ENCODE assay signal across 19 cellular contexts in genomic region chr15:81190922-81191507, GRCh38. TPM values are rescaled to one million over a fixed set of nuclear protein-coding genes. Genes with fewer than 3 reads are reported as not detected.
A peak's percentile ranks its signal among the peaks of the same experiment; 100 is the strongest.
DNase-seq lines count a peak whose midpoint lies in the region; ATAC-seq and TF ChIP-seq lines count a peak whose summit lies in the region.
"Had no signal": no experiment of that assay in that cellular context is flagged by ENCODE, and none has a peak within 500 bp of the region (broad histone marks: within the 10 kb centered on the region; RNA-seq: fewer than 3 reads in every experiment).

No MANE protein-coding gene starts in this region.

- peak overlapping the region; percentile 97; the same call in 1 of the 2 replicates for H3K27ac ChIP-seq in RWPE1
- peak overlapping the region; percentile 93 for H3K27ac ChIP-seq in fibroblast of lung (ENCODE audit: insufficient read depth, low read length)
- H3K27ac ChIP-seq in muscle layer of duodenum (ENCODE audit: low read length) = peak overlapping the region; percentile 70
- peak overlapping the region; percentile 42 to 59 for H3K27ac ChIP-seq in tibial artery

- intact Hi-C loops in tibial artery (cut with DNase I; ENCODE audit: low total_unique reads) = no loop called here

- no peaks in the 10 kb centered on the region for H3K27me3 ChIP-seq in fibroblast of lung (ENCODE audit: control insufficient read depth, insufficient read depth, low read length)
- H3K27me3 ChIP-seq in muscle layer of duodenum (ENCODE audit: low read depth, low read length) = no peaks in the 10 kb centered on the region
- no peaks in the 10 kb centered on the region for H3K27me3 ChIP-seq in tibial artery

- POLR2A ChIA-PET in RWPE1 (lab: Yijun Ruan, JAX; ENCODE audit: low non-redundant PET) = no interaction called here

- no peak overlapping the region for H3K9ac ChIP-seq in fibroblast of lung (ENCODE audit: insufficient read depth, low read length)

- DNase-seq in RWPE1 (ENCODE audit: low spot score) (no peak), fibroblast of lung (ENCODE audit: low read depth in 2 of 2) (peak in 1 of 2 donors; percentile 45), tibial artery (no peak), glomerular visceral epithelial cell (ENCODE audit: extremely low spot score) (no peak), HK-2 (ENCODE audit: unreplicated experiment) (no peak), Kasumi-1 (lab: John Stamatoyannopoulos, UW) (no peak)
- DNase-seq: ACHN; activated CD4-positive, alpha-beta T cell treated with anti-CD3 and anti-CD28 coated beads for 1 hour; activated effector memory CD4-positive, alpha-beta T cell treated with Interleukin-2 at 50 U/mL for 16 hours; amniotic stem cell; CD4-positive, CD25-positive, alpha-beta regulatory T cell; cerebellar nuclear complex; effector memory CD8-positive, alpha-beta T cell; mucosa of descending colon; NCI-H1417; NCI-H69; T1000 had no signal

- no peaks in the 10 kb centered on the region for H3K79me2 ChIP-seq in fibroblast of lung (ENCODE audit: control insufficient read depth, insufficient read depth, low read length)

- no peak overlapping the region for H2AFZ ChIP-seq in fibroblast of lung (ENCODE audit: low read length)

- no peak overlapping the region for H3K4me2 ChIP-seq in fibroblast of lung (ENCODE audit: extremely low read depth, insufficient read depth, low read length)

- no peaks in the 10 kb centered on the region for H3K9me3 ChIP-seq in fibroblast of lung (ENCODE audit: control insufficient read depth, insufficient read depth, low read depth, low read length)
- H3K9me3 ChIP-seq in muscle layer of duodenum (ENCODE audit: control insufficient read depth in 1 of 2, low read length in 2 of 2) = no peaks in the 10 kb centered on the region
- no peaks in the 10 kb centered on the region for H3K9me3 ChIP-seq in tibial artery
- H3K9me3 ChIP-seq: mucosa of descending colon had no signal

- no peak for TF ChIP-seq CTCF in RWPE1 (conservative IDR thresholded peaks at IDR 0.05; ENCODE audit: low read depth)
- no peak for TF ChIP-seq CTCF in fibroblast of lung (conservative IDR thresholded peaks at IDR 0.05 in 1 of 2, IDR thresholded peaks at IDR 0.05 in 1 of 2; ENCODE audit: low read depth in 1 of 2, low read length in 2 of 2)
- TF ChIP-seq CTCF in tibial artery (IDR thresholded peaks at IDR 0.05) = no peak

- H4K20me1 ChIP-seq in fibroblast of lung (ENCODE audit: control insufficient read depth, extremely low read depth, insufficient read depth, low read length) = no peaks in the 10 kb centered on the region

- H3K36me3 ChIP-seq in fibroblast of lung (ENCODE audit: control insufficient read depth, insufficient read depth, low read length) (no peaks in the 10 kb centered on the region), muscle layer of duodenum (ENCODE audit: control insufficient read depth in 1 of 2, insufficient read depth in 2 of 2, low read length in 2 of 2) (no peaks in the 10 kb centered on the region), tibial artery (no peaks in the 10 kb centered on the region)

- no peak overlapping the region for H3K4me3 ChIP-seq in fibroblast of lung (replicated peaks in 1 of 4; ENCODE audit: control extremely low read depth in 1 of 4, insufficient read depth in 1 of 4, low read depth in 3 of 4, low read length in 4 of 4)
- no peak overlapping the region for H3K4me3 ChIP-seq in muscle layer of duodenum (ENCODE audit: low read depth in 1 of 2, low read length in 2 of 2)
- no peak overlapping the region for H3K4me3 ChIP-seq in tibial artery
- H3K4me3 ChIP-seq: mucosa of descending colon had no signal

- H3K4me1 ChIP-seq in fibroblast of lung (ENCODE audit: control insufficient read depth, extremely low read depth, insufficient read depth, low read length) = peaks cover 15% of the 10 kb centered on the region
- no peaks in the 10 kb centered on the region for H3K4me1 ChIP-seq in muscle layer of duodenum (ENCODE audit: control insufficient read depth in 1 of 2, insufficient read depth in 2 of 2, low read length in 2 of 2)
- H3K4me1 ChIP-seq in tibial artery = peaks cover 0 to 24% (median 3%) of the 10 kb centered on the region in 4 donors

- CTCF ChIA-PET in RWPE1 (lab: Yijun Ruan, JAX) = interaction anchor here (0.6 to 0.9 kb wide), 2 partner anchors 38 to 933 kb away, joined by 3 read pairs; no protein-coding TSS in a partner anchor

- ATAC-seq in HG03571 (IDR thresholded peaks at IDR 0.05; ENCODE audit: unreplicated experiment) = no peak
- ATAC-seq: effector memory CD8-positive, alpha-beta T cell; mucosa of descending colon had no signal

RNA-seq across cellular contexts. Expression of gene IL16, which starts 5.7 kb away (rescaled TPM):
- 3.1 and 5.0 TPM in 2 replicates for total RNA-seq in fibroblast of lung
- 0.96 and 1.3 TPM in 2 replicates for polyA plus RNA-seq in fibroblast of lung
- 1.6 TPM in 2 replicates for polyA plus RNA-seq in fibroblast of lung (2012)
- 5.3 and 8.9 TPM in 2 replicates for polyA minus RNA-seq in fibroblast of lung (ENCODE audit: low replicate concordance)

RNA-seq across cellular contexts. Expression of gene CFAP161, which starts 56.9 kb away (rescaled TPM):
- total RNA-seq in fibroblast of lung = 0.17 and 0.26 TPM in 2 replicates
- polyA plus RNA-seq in fibroblast of lung = not detected in 2 replicates
- not detected in 2 replicates for polyA plus RNA-seq in fibroblast of lung (2012)
- polyA minus RNA-seq in fibroblast of lung (ENCODE audit: low replicate concordance) = not detected in 2 replicates
- polyA plus RNA-seq: CD4-positive, CD25-positive, alpha-beta regulatory T cell had no signal
